ENCODE assay signal across 19 cellular contexts in genomic region chrX:16589211-16589610, GRCh38.
DNase-seq lines count a peak whose midpoint lies in the region; ATAC-seq and TF ChIP-seq lines count a peak whose summit lies in the region.
"Had no signal": no experiment of that assay in that cellular context is flagged by ENCODE, and none has a peak within 500 bp of the region (broad histone marks: within the 10 kb centered on the region; RNA-seq: fewer than 3 reads in every experiment).

No MANE protein-coding gene starts in this region.

- peak overlapping the region; percentile 57 for H3K27ac Mint-ChIP-seq in chondrocyte (ENCODE audit: unreplicated experiment)
- no peak overlapping the region for H3K27ac Mint-ChIP-seq in stimulated activated effector memory CD8-positive, alpha-beta T cell treated with anti-CD3 and anti-CD28 coated beads, Interleukin-12 subunit alpha, Interleukin-12 subunit beta, amount 100 ng/mL, for 72 hours
- H3K27ac Mint-ChIP-seq: activated CD4-positive, alpha-beta T cell treated with anti-CD3 and anti-CD28 coated beads, Interleukin-2, amount 10 ng/mL, durations not matched to agents 7 days and 5 days had no signal

- ATAC-seq in stimulated activated effector memory CD8-positive, alpha-beta T cell treated with anti-CD3 and anti-CD28 coated beads, Interleukin-12 subunit alpha, Interleukin-12 subunit beta, amount 100 ng/mL, for 72 hours, result no peak
- ATAC-seq: heart left ventricle, Panc1 had no signal

- no peak overlapping the region for H3K27ac ChIP-seq in sigmoid colon
- H3K27ac ChIP-seq: ascending aorta, C4-2B, heart left ventricle had no signal

- DNase-seq in EH (ENCODE audit: low read depth) (peak; percentile 54), RKO (ENCODE audit: low spot score) (peak; percentile 28), chondrocyte (ENCODE audit: low spot score) (no peak), kidney tubule cell (ENCODE audit: low spot score) (peak; percentile 56), COR-L47 (lab: John Stamatoyannopoulos, UW) (no peak), HuH-7 (ENCODE audit: low spot score) (no peak), sigmoid colon (no peak)
- no peak for DNase-seq in stimulated activated effector memory CD8-positive, alpha-beta T cell treated with anti-CD3 and anti-CD28 coated beads, Interleukin-12 subunit alpha, Interleukin-12 subunit beta, amount 100 ng/mL, for 72 hours (ENCODE audit: low spot score in 2 of 2)
- DNase-seq: activated CD4-positive, alpha-beta T cell treated with anti-CD3 and anti-CD28 coated beads, Interleukin-2, amount 10 ng/mL, durations not matched to agents 7 days and 5 days; DMS79 treated with DMSO at 0.1 percent for 48 hours; effector memory CD4-positive, alpha-beta T cell; heart left ventricle; Karpas-422; left cardiac atrium; NCI-H1694; NCI-H524 had no signal

- H3K4me3 ChIP-seq in sigmoid colon, result no peak overlapping the region
- H3K4me3 ChIP-seq: ascending aorta, heart left ventricle had no signal

- peaks cover 5% of the 10 kb centered on the region for H3K9me3 Mint-ChIP-seq in chondrocyte (ENCODE audit: low read depth)
- H3K9me3 Mint-ChIP-seq in stimulated activated effector memory CD8-positive, alpha-beta T cell treated with anti-CD3 and anti-CD28 coated beads, Interleukin-12 subunit alpha, Interleukin-12 subunit beta, amount 100 ng/mL, for 72 hours, result no peaks in the 10 kb centered on the region

- intact Hi-C loops in sigmoid colon (cut with DNase I), result no loop called here

- TF ChIP-seq CTCF in chondrocyte (IDR thresholded peaks at IDR 0.05) (no peak), sigmoid colon (IDR thresholded peaks at IDR 0.05) (no peak)

- no peaks in the 10 kb centered on the region for H3K36me3 ChIP-seq in sigmoid colon
- H3K36me3 ChIP-seq: ascending aorta had no signal

- no peaks in the 10 kb centered on the region for H3K4me1 ChIP-seq in sigmoid colon
- H3K4me1 ChIP-seq: ascending aorta had no signal

- no peaks in the 10 kb centered on the region for H3K9me3 ChIP-seq in sigmoid colon
- H3K9me3 ChIP-seq: ascending aorta, heart left ventricle had no signal

- H3K4me1 Mint-ChIP-seq in chondrocyte (ENCODE audit: low read depth), result peaks cover 9% of the 10 kb centered on the region
- H3K4me1 Mint-ChIP-seq in stimulated activated effector memory CD8-positive, alpha-beta T cell treated with anti-CD3 and anti-CD28 coated beads, Interleukin-12 subunit alpha, Interleukin-12 subunit beta, amount 100 ng/mL, for 72 hours, result no peaks in the 10 kb centered on the region

- TF ChIP-seq EP300 in sigmoid colon (IDR thresholded peaks at IDR 0.05), result no peak

- no peak for TF ChIP-seq POLR2A in sigmoid colon (IDR thresholded peaks at IDR 0.05)

- H3K27me3 Mint-ChIP-seq in chondrocyte (ENCODE audit: low read depth), result no peaks in the 10 kb centered on the region
- H3K27me3 Mint-ChIP-seq: activated CD4-positive, alpha-beta T cell treated with anti-CD3 and anti-CD28 coated beads, Interleukin-2, amount 10 ng/mL, durations not matched to agents 7 days and 5 days had no signal

- H3K4me3 Mint-ChIP-seq in chondrocyte (ENCODE audit: unreplicated experiment), result no peak overlapping the region
- no peak overlapping the region for H3K4me3 Mint-ChIP-seq in stimulated activated effector memory CD8-positive, alpha-beta T cell treated with anti-CD3 and anti-CD28 coated beads, Interleukin-12 subunit alpha, Interleukin-12 subunit beta, amount 100 ng/mL, for 72 hours
- H3K4me3 Mint-ChIP-seq: activated CD4-positive, alpha-beta T cell treated with anti-CD3 and anti-CD28 coated beads, Interleukin-2, amount 10 ng/mL, durations not matched to agents 7 days and 5 days had no signal

- no peaks in the 10 kb centered on the region for H3K27me3 ChIP-seq in sigmoid colon
- H3K27me3 ChIP-seq: ascending aorta had no signal

- H3K36me3 Mint-ChIP-seq in chondrocyte (ENCODE audit: low read depth), result peaks cover 28% of the 10 kb centered on the region
- H3K36me3 Mint-ChIP-seq in stimulated activated effector memory CD8-positive, alpha-beta T cell treated with anti-CD3 and anti-CD28 coated beads, Interleukin-12 subunit alpha, Interleukin-12 subunit beta, amount 100 ng/mL, for 72 hours, result no peaks in the 10 kb centered on the region

- 82 to 86% methylated on average over 2 of the region's 2 CpGs for whole genome bisulfite sequencing in sigmoid colon, 2 donors

Comparison
In these comparisons a context has a peak if more than half of its experiments do, and no peak if none do; other contexts are left out.
1. DNase-seq: peak in EH (single experiment), RKO (single experiment) and kidney tubule cell (single experiment); none in chondrocyte (single experiment), COR-L47 (single experiment), stimulated activated effector memory CD8-positive, alpha-beta T cell treated with anti-CD3 and anti-CD28 coated beads, Interleukin-12 subunit alpha, Interleukin-12 subunit beta, amount 100 ng/mL, for 72 hours (0 of 2), HuH-7 (single experiment) and sigmoid colon (single experiment).